ENCODE assay signal across 1 cellular context in the genomic region with DNA sequence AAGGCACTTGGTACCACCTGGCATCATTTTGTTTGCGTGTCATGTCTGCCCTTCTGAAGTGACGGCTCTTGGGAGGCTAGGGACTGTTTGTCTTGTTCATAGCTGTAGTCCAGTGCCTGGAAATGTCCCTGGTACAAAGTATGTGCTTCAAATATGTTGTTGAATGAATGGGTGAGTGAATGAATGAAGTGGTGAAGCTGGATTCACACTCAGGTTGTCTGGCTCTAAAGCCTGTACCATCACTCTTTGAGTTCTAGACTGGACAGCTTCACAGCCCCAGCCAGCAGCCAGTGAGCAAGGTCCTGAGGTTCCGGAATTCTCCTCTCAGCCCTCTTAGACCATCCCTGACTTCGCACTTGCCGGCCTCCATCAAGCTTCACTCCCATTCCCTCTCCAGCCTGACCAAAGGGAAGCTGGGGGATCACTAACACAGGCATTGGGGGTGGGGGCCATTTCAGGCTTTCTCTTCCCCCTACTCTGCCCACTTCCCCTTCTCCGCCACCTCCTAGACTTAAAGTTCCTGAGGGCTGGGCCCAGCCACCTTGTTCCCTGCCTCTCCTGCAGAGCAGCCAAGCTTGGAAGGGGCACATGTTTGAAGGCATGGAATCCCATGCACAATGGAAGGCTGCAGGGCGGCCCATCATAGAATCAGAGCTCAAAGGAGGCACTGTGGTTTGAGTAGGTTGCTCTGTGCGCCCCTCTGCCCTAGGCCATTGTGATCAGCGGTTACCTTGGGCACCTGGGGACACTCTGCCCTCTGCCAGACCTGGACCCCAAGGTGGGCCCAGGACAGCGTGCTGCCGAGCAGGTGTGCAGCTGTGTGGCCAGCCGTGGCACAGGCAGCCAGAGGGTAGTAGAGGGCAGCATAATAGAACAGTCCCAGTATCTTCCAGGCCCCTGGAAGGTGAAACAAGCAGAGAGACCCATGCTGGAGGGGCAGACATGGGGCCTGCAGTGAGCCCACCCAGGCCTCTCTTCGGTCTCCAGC.
TF ChIP-seq lines count a peak whose summit lies in the region.

No MANE protein-coding gene starts in this region.

TF ChIP-seq in WTC11, 78 proteins besides CTCF, POLR2A, EP300 and RAD21 (continued from another document):
- TF ChIP-seq, protein P1, sequence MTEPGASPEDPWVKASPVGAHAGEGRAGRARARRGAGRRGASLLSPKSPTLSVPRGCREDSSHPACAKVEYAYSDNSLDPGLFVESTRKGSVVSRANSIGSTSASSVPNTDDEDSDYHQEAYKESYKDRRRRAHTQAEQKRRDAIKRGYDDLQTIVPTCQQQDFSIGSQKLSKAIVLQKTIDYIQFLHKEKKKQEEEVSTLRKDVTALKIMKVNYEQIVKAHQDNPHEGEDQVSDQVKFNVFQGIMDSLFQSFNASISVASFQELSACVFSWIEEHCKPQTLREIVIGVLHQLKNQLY (CRISPR knock-in tag; IDR thresholded peaks at IDR 0.05) = no peak
